ENCODE assay signal across 12 cellular contexts in the genomic region with DNA sequence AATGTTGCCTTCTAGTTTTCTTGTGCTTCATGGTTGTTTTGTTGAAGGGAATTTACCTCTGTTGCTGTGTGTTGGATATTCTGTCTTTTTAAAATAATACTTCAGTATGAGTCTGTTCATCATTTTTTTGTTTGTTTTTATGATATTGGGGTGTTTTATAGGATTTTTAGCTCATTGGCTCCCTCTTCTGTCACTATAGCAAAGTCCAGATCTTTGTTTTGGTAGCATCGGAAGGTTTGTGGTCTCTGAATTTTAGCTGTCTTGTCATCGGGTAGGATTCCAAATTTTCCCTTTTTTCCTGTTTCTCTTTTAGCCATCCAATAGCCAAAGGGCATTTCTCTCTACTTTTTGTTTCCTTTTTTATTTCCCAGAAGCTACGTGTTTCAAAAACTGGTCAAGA.
DNase-seq lines count a peak whose midpoint lies in the region; ATAC-seq and TF ChIP-seq lines count a peak whose summit lies in the region.
"Had no signal": no experiment of that assay in that cellular context is flagged by ENCODE, and none has a peak within 500 bp of the region (broad histone marks: within the 10 kb centered on the region; RNA-seq: fewer than 3 reads in every experiment).

No MANE protein-coding gene starts in this region.

- H3K9ac ChIP-seq in adipocyte (ENCODE audit: low read length) (no peak overlapping the region), liver (ENCODE audit: low read depth in 1 of 2, low read length in 2 of 2) (no peak overlapping the region)
- H3K9ac ChIP-seq: parathyroid adenoma had no signal

- no peak overlapping the region for H3K4me3 Mint-ChIP-seq in activated CD4-positive, alpha-beta T cell treated with anti-CD3 and anti-CD28 coated beads, Interleukin-2, amount 10 ng/mL, durations not matched to agents 7 days and 5 days
- H3K4me3 Mint-ChIP-seq in WTC11: no peak overlapping the region

- H3K9me3 ChIP-seq in adipocyte (ENCODE audit: control insufficient read depth, low read length): peaks cover 10% of the 10 kb centered on the region
- peaks cover 0 to 5% (median 0%) of the 10 kb centered on the region in 4 donors for H3K9me3 ChIP-seq in liver (ENCODE audit: control insufficient read depth in 4 of 4, low read length in 3 of 4)

- H3K4me3 ChIP-seq in adipocyte (ENCODE audit: low read length) (no peak overlapping the region), liver (ENCODE audit: low read depth in 1 of 3, low read length in 3 of 3) (no peak overlapping the region)
- H3K4me3 ChIP-seq: esophagus muscularis mucosa had no signal

- peak; percentile 35 for TF ChIP-seq CTCF in liver (IDR thresholded peaks at IDR 0.05; ENCODE audit: low read depth, low read length, missing input control)
- TF ChIP-seq CTCF in WTC11 (IDR thresholded peaks at IDR 0.05): no peak

- H3K27me3 ChIP-seq in adipocyte (replicated peaks; ENCODE audit: control insufficient read depth, insufficient read depth, low read length): no peaks in the 10 kb centered on the region
- no peaks in the 10 kb centered on the region for H3K27me3 ChIP-seq in liver (ENCODE audit: control insufficient read depth in 4 of 4, insufficient read depth in 4 of 4, low read length in 3 of 4)
- H3K27me3 ChIP-seq: esophagus muscularis mucosa had no signal

- 85% methylated on average over 3 of the region's 3 CpGs for WGBS in liver

- H3K27me3 Mint-ChIP-seq in activated CD4-positive, alpha-beta T cell treated with anti-CD3 and anti-CD28 coated beads, Interleukin-2, amount 10 ng/mL, durations not matched to agents 7 days and 5 days: no peaks in the 10 kb centered on the region
- no peaks in the 10 kb centered on the region for H3K27me3 Mint-ChIP-seq in WTC11 (ENCODE audit: low read depth)

- no peak for ATAC-seq in WTC11

- H3K27ac Mint-ChIP-seq in activated CD4-positive, alpha-beta T cell treated with anti-CD3 and anti-CD28 coated beads, Interleukin-2, amount 10 ng/mL, durations not matched to agents 7 days and 5 days: no peak overlapping the region
- no peak overlapping the region for H3K27ac Mint-ChIP-seq in WTC11

- CTCF ChIA-PET in activated CD4-positive, alpha-beta T cell treated with anti-CD3 and anti-CD28 coated beads, Interleukin-2, amount 10 ng/mL, durations not matched to agents 7 days and 5 days (lab: Charles Lee): no interaction called here
- CTCF ChIA-PET in WTC11 (lab: Charles Lee): interaction anchor here (0.5 to 3.3 kb wide), 36 partner anchors 12 to 690 kb away, joined by 3 to 21 read pairs (median 3); no protein-coding TSS in a partner anchor

- peak; percentile 37; the same call in 1 of the 2 replicates for TF ChIP-seq RAD21 in Ishikawa (IDR thresholded peaks at IDR 0.05; ENCODE audit: low read depth)
- TF ChIP-seq RAD21 in liver (IDR thresholded peaks at IDR 0.05): peak; percentile 65 to 67

- POLR2A ChIA-PET in activated CD4-positive, alpha-beta T cell treated with anti-CD3 and anti-CD28 coated beads, Interleukin-2, amount 10 ng/mL, durations not matched to agents 7 days and 5 days (lab: Charles Lee): no interaction called here
- POLR2A ChIA-PET in WTC11 (lab: Charles Lee): no interaction called here

- TF ChIP-seq EP300 in Ishikawa (IDR thresholded peaks at IDR 0.05; ENCODE audit: borderline replicate concordance): no peak

- no peak overlapping the region for H3K27ac ChIP-seq in liver (ENCODE audit: low read depth in 1 of 2, low read length in 2 of 2)
- H3K27ac ChIP-seq: esophagus muscularis mucosa, parathyroid adenoma had no signal

- H3K4me1 ChIP-seq in adipocyte (ENCODE audit: control insufficient read depth, insufficient read depth, low read length) (no peaks in the 10 kb centered on the region), liver (ENCODE audit: control insufficient read depth in 4 of 4, insufficient read depth in 4 of 4, low read length in 3 of 4) (no peaks in the 10 kb centered on the region)
- H3K4me1 ChIP-seq: esophagus muscularis mucosa, parathyroid adenoma had no signal

- H3K36me3 Mint-ChIP-seq in activated CD4-positive, alpha-beta T cell treated with anti-CD3 and anti-CD28 coated beads, Interleukin-2, amount 10 ng/mL, durations not matched to agents 7 days and 5 days (ENCODE audit: low read depth): peaks cover 33% of the 10 kb centered on the region
- H3K36me3 Mint-ChIP-seq in WTC11: peaks cover 27% of the 10 kb centered on the region

- peaks cover 21% of the 10 kb centered on the region for H3K9me3 Mint-ChIP-seq in activated CD4-positive, alpha-beta T cell treated with anti-CD3 and anti-CD28 coated beads, Interleukin-2, amount 10 ng/mL, durations not matched to agents 7 days and 5 days
- H3K9me3 Mint-ChIP-seq in WTC11: peaks cover 34% of the 10 kb centered on the region

- H3K36me3 ChIP-seq in adipocyte (ENCODE audit: control insufficient read depth, insufficient read depth, low read length, severe bottlenecking) (no peaks in the 10 kb centered on the region), liver (ENCODE audit: control insufficient read depth in 4 of 4, insufficient read depth in 3 of 4, low read depth in 1 of 4, low read length in 3 of 4) (peaks cover 0 to 3% (median 0%) of the 10 kb centered on the region in 4 donors)

- DNase-seq in DMS114 treated with DMSO at 0.1 percent for 48 hours (lab: John Stamatoyannopoulos, UW; ENCODE audit: unreplicated experiment) (peak; percentile 20), adipocyte (ENCODE audit: low read depth) (peak; percentile 44), SHP77 treated with DMSO at 0.1 percent for 48 hours (lab: John Stamatoyannopoulos, UW) (no peak), WTC11 (ENCODE audit: low spot score) (no peak)
- no peak for DNase-seq in central memory CD4-positive, alpha-beta T cell
- no peak for DNase-seq in activated CD4-positive, alpha-beta T cell treated with anti-CD3 and anti-CD28 coated beads, Interleukin-2, amount 10 ng/mL, durations not matched to agents 7 days and 5 days
- DNase-seq: activated T-cell treated with anti-CD3 and anti-CD28 coated beads for 4 hours; stimulated activated naive CD4-positive, alpha-beta T cell treated with Interleukin-2 at 50 U/mL for 16 hours had no signal

- H3K4me1 Mint-ChIP-seq in activated CD4-positive, alpha-beta T cell treated with anti-CD3 and anti-CD28 coated beads, Interleukin-2, amount 10 ng/mL, durations not matched to agents 7 days and 5 days: no peaks in the 10 kb centered on the region
- peaks cover 48% of the 10 kb centered on the region for H3K4me1 Mint-ChIP-seq in WTC11

TF ChIP-seq in Ishikawa, 13 proteins besides CTCF, POLR2A, EP300 and RAD21 (continues in another document):
- TF ChIP-seq EGR1 (IDR thresholded peaks at IDR 0.05) (no peak), YY1 (IDR thresholded peaks at IDR 0.05; ENCODE audit: low read depth) (no peak), TEAD4 (IDR thresholded peaks at IDR 0.05) (no peak), TAF1 (IDR thresholded peaks at IDR 0.05; ENCODE audit: low read depth) (no peak), FOXM1 (IDR thresholded peaks at IDR 0.05; ENCODE audit: borderline replicate concordance, low read depth) (no peak), ZBTB7A (IDR thresholded peaks at IDR 0.05; ENCODE audit: low read depth) (no peak), NFIC (IDR thresholded peaks at IDR 0.05) (no peak), TCF12 (IDR thresholded peaks at IDR 0.05; ENCODE audit: low read depth) (no peak), CREB1 (IDR thresholded peaks at IDR 0.05; ENCODE audit: low read depth) (no peak)
- TF ChIP-seq, protein P1, sequence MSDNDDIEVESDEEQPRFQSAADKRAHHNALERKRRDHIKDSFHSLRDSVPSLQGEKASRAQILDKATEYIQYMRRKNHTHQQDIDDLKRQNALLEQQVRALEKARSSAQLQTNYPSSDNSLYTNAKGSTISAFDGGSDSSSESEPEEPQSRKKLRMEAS (IDR thresholded peaks at IDR 0.05): no peak

TF ChIP-seq in liver, 16 proteins besides CTCF, POLR2A, EP300 and RAD21 (continues in another document):
- no peak for TF ChIP-seq RXRA (IDR thresholded peaks at IDR 0.05)
- TF ChIP-seq, protein P1 (IDR thresholded peaks at IDR 0.05): no peak
- TF ChIP-seq FOXA1 (IDR thresholded peaks at IDR 0.05): no peak
- TF ChIP-seq YY1 (IDR thresholded peaks at IDR 0.05): no peak
- TF ChIP-seq, protein P2, sequence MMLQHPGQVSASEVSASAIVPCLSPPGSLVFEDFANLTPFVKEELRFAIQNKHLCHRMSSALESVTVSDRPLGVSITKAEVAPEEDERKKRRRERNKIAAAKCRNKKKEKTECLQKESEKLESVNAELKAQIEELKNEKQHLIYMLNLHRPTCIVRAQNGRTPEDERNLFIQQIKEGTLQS (IDR thresholded peaks at IDR 0.05): no peak

TF ChIP-seq in WTC11, 78 proteins besides CTCF, POLR2A, EP300 and RAD21 (continues in another document):
- no peak for TF ChIP-seq OVOL2 (CRISPR knock-in tag; IDR thresholded peaks at IDR 0.05; ENCODE audit: borderline replicate concordance)
- TF ChIP-seq RORB (CRISPR knock-in tag; IDR thresholded peaks at IDR 0.05): no peak
- no peak for TF ChIP-seq TEAD4 (CRISPR knock-in tag; IDR thresholded peaks at IDR 0.05)
- TF ChIP-seq, protein P3, sequence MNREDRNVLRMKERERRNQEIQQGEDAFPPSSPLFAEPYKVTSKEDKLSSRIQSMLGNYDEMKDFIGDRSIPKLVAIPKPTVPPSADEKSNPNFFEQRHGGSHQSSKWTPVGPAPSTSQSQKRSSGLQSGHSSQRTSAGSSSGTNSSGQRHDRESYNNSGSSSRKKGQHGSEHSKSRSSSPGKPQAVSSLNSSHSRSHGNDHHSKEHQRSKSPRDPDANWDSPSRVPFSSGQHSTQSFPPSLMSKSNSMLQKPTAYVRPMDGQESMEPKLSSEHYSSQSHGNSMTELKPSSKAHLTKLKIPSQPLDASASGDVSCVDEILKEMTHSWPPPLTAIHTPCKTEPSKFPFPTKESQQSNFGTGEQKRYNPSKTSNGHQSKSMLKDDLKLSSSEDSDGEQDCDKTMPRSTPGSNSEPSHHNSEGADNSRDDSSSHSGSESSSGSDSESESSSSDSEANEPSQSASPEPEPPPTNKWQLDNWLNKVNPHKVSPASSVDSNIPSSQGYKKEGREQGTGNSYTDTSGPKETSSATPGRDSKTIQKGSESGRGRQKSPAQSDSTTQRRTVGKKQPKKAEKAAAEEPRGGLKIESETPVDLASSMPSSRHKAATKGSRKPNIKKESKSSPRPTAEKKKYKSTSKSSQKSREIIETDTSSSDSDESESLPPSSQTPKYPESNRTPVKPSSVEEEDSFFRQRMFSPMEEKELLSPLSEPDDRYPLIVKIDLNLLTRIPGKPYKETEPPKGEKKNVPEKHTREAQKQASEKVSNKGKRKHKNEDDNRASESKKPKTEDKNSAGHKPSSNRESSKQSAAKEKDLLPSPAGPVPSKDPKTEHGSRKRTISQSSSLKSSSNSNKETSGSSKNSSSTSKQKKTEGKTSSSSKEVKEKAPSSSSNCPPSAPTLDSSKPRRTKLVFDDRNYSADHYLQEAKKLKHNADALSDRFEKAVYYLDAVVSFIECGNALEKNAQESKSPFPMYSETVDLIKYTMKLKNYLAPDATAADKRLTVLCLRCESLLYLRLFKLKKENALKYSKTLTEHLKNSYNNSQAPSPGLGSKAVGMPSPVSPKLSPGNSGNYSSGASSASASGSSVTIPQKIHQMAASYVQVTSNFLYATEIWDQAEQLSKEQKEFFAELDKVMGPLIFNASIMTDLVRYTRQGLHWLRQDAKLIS (CRISPR knock-in tag; IDR thresholded peaks at IDR 0.05; ENCODE audit: borderline replicate concordance): no peak

Comparison
In these comparisons a context has a peak if more than half of its experiments do, and no peak if none do; other contexts are left out.
1. DNase-seq: peak in DMS114 treated with DMSO at 0.1 percent for 48 hours (single experiment) and adipocyte (single experiment); none in central memory CD4-positive, alpha-beta T cell (single experiment), activated CD4-positive, alpha-beta T cell treated with anti-CD3 and anti-CD28 coated beads, Interleukin-2, amount 10 ng/mL, durations not matched to agents 7 days and 5 days (single experiment), SHP77 treated with DMSO at 0.1 percent for 48 hours (single experiment) and WTC11 (single experiment).